In genomic region chr17:7318121-7318860, GRCh38 we compare ENCODE assay signal across 21 cellular contexts. TPM values are rescaled to one million over a fixed set of nuclear protein-coding genes. Genes with fewer than 3 reads are reported as not detected.
DNase-seq lines count a peak whose midpoint lies in the region; ATAC-seq, FAIRE-seq and TF ChIP-seq lines count a peak whose summit lies in the region.
"Had no signal": no experiment of that assay in that cellular context is flagged by ENCODE, and none has a peak within 500 bp of the region (broad histone marks: within the 10 kb centered on the region; RNA-seq: fewer than 3 reads in every experiment).

No MANE protein-coding gene starts in this region.

- H3K4me1 Mint-ChIP-seq in T-helper 1 cell treated with Interleukin-12 subunit alpha and Interleukin-12 subunit beta and Interleukin-4 antibody, amounts not matched to agents 30 μg/mL and 1 μg/mL, for 36 hours (ENCODE audit: low read depth) = peaks cover 17% of the 10 kb centered on the region
- peaks cover 11 to 34% (median 19%) of the 10 kb centered on the region in 4 donors for H3K4me1 Mint-ChIP-seq in CD4-positive, alpha-beta memory T cell
- H3K4me1 Mint-ChIP-seq in astrocyte (ENCODE audit: low read depth, unreplicated experiment) = peaks cover 14% of the 10 kb centered on the region

- H3K27me3 Mint-ChIP-seq in T-helper 1 cell treated with Interleukin-12 subunit alpha and Interleukin-12 subunit beta and Interleukin-4 antibody, amounts not matched to agents 30 μg/mL and 1 μg/mL, for 36 hours (ENCODE audit: low read depth) = no peaks in the 10 kb centered on the region
- H3K27me3 Mint-ChIP-seq in CD4-positive, alpha-beta memory T cell = no peaks in the 10 kb centered on the region
- H3K27me3 Mint-ChIP-seq in astrocyte (ENCODE audit: low read depth, unreplicated experiment) = no peaks in the 10 kb centered on the region

- H3K9me3 ChIP-seq in CD4-positive, alpha-beta memory T cell (ENCODE audit: control insufficient read depth in 1 of 2, low read length in 2 of 2) = no peaks in the 10 kb centered on the region
- H3K9me3 ChIP-seq in astrocyte (ENCODE audit: insufficient read depth, low read depth, low read length) (no peaks in the 10 kb centered on the region), osteoblast (ENCODE audit: low read depth, low read length) (no peaks in the 10 kb centered on the region)
- H3K9me3 ChIP-seq: BLaER1 had no signal

- H3K9me3 Mint-ChIP-seq in T-helper 1 cell treated with Interleukin-12 subunit alpha and Interleukin-12 subunit beta and Interleukin-4 antibody, amounts not matched to agents 30 μg/mL and 1 μg/mL, for 36 hours = no peaks in the 10 kb centered on the region
- H3K9me3 Mint-ChIP-seq in CD4-positive, alpha-beta memory T cell = peaks cover 0 to 5% (median 0%) of the 10 kb centered on the region in 8 donors
- H3K9me3 Mint-ChIP-seq in astrocyte (ENCODE audit: unreplicated experiment) = no peaks in the 10 kb centered on the region

- peaks cover 39% of the 10 kb centered on the region for H3K36me3 Mint-ChIP-seq in T-helper 1 cell treated with Interleukin-12 subunit alpha and Interleukin-12 subunit beta and Interleukin-4 antibody, amounts not matched to agents 30 μg/mL and 1 μg/mL, for 36 hours (ENCODE audit: low read depth)
- H3K36me3 Mint-ChIP-seq in CD4-positive, alpha-beta memory T cell = peaks cover 29 to 61% of the 10 kb centered on the region in 2 donors
- peaks cover 18% of the 10 kb centered on the region for H3K36me3 Mint-ChIP-seq in astrocyte (ENCODE audit: low read depth, unreplicated experiment)

- peak overlapping the region; percentile 10 for H3K4me3 Mint-ChIP-seq in T-helper 1 cell treated with Interleukin-12 subunit alpha and Interleukin-12 subunit beta and Interleukin-4 antibody, amounts not matched to agents 30 μg/mL and 1 μg/mL, for 36 hours
- peak overlapping the region in 2 of 8 donors; percentile 30 to 32 for H3K4me3 Mint-ChIP-seq in CD4-positive, alpha-beta memory T cell
- H3K4me3 Mint-ChIP-seq in astrocyte (ENCODE audit: unreplicated experiment) = peak overlapping the region; percentile 45

- H3K4me1 ChIP-seq in CD4-positive, alpha-beta memory T cell (ENCODE audit: insufficient read depth, low read length) = peaks cover 24% of the 10 kb centered on the region
- H3K4me1 ChIP-seq in astrocyte (ENCODE audit: insufficient read depth, low read length) (peaks cover 20% of the 10 kb centered on the region), osteoblast (ENCODE audit: insufficient read depth, low read length) (peaks cover 18% of the 10 kb centered on the region)

- peaks cover 11% of the 10 kb centered on the region for H3K79me2 ChIP-seq in astrocyte (ENCODE audit: insufficient read depth, low read length)
- H3K79me2 ChIP-seq in osteoblast (ENCODE audit: insufficient read depth, low read length) = peaks cover 15% of the 10 kb centered on the region

- DNase-seq in T-helper 1 cell (no peak), astrocyte (ENCODE audit: low read depth) (no peak), osteoblast (ENCODE audit: insufficient read length, low spot score, missing footprints) (peak; percentile 76), germinal center (ENCODE audit: low spot score) (no peak), brain microvascular endothelial cell (no peak)
- DNase-seq in CD4-positive, alpha-beta memory T cell = no peak
- DNase-seq: 8988T; COR-L47; DMS153; EL; NCI-H146; NCI-H2081 treated with DMSO at 0.1 percent for 48 hours; NCI-H345; NCI-H526 treated with DMSO at 0.1 percent for 48 hours; NK-92 treated with Interleukin-12 subunit alpha and Interleukin-12 subunit beta, amount 100 ng/mL, for 24 hours; OCI-M1 had no signal

- no peak overlapping the region for H3K4me3 ChIP-seq in CD4-positive, alpha-beta memory T cell (ENCODE audit: low read length in 2 of 2)
- H3K4me3 ChIP-seq in astrocyte (ENCODE audit: insufficient read depth, low read depth, low read length) (no peak overlapping the region), osteoblast (ENCODE audit: insufficient read depth, low read length) (no peak overlapping the region), brain microvascular endothelial cell (ENCODE audit: low read depth, low read length) (no peak overlapping the region)
- H3K4me3 ChIP-seq: BLaER1, K562 had no signal

- in situ Hi-C loops in brain microvascular endothelial cell (cut with HindIII; ENCODE audit: low pct_ligation_motif_present, low sequenced_read_pairs) = no loop called here

- intact Hi-C loops in CD4-positive, alpha-beta memory T cell (cut with micrococcal nuclease) = no loop called here

- CTCF ChIA-PET in CD4-positive, alpha-beta memory T cell (lab: Charles Lee; ENCODE audit: partially characterized antibody) = interaction anchor here (0.9 to 2.3 kb wide), 4 partner anchors 18 to 37 kb away, joined by 3 to 8 read pairs (median 5); partner anchors contain the start of genes ACAP1 and TMEM95

- H3K36me3 ChIP-seq in CD4-positive, alpha-beta memory T cell (ENCODE audit: insufficient read depth, low read length) = peaks cover 51% of the 10 kb centered on the region
- H3K36me3 ChIP-seq in astrocyte (ENCODE audit: insufficient read depth, low read length) (peaks cover 16% of the 10 kb centered on the region), osteoblast (ENCODE audit: insufficient read depth, low read length) (peaks cover 67% of the 10 kb centered on the region), brain microvascular endothelial cell (replicated peaks) (peaks cover 55% of the 10 kb centered on the region)

- H3K27ac ChIP-seq in CD4-positive, alpha-beta memory T cell (ENCODE audit: low read depth, low read length) = no peak overlapping the region
- H3K27ac ChIP-seq in astrocyte (ENCODE audit: low read depth, low read length) = no peak overlapping the region
- no peak overlapping the region for H3K27ac ChIP-seq in osteoblast (ENCODE audit: low read depth, low read length)
- H3K27ac ChIP-seq in brain microvascular endothelial cell = no peak overlapping the region
- H3K27ac ChIP-seq: BLaER1 had no signal

- ATAC-seq in HG03045 (IDR thresholded peaks at IDR 0.05; ENCODE audit: unreplicated experiment) = no peak
- ATAC-seq: K562 had no signal

- no peak overlapping the region for H3K9ac ChIP-seq in astrocyte (ENCODE audit: low read length)

- H3K4me2 ChIP-seq in astrocyte (ENCODE audit: low read length) (no peak overlapping the region), osteoblast (ENCODE audit: insufficient read depth, low read length) (no peak overlapping the region)
- H3K4me2 ChIP-seq: BLaER1 had no signal

- no peak overlapping the region for H3K27ac Mint-ChIP-seq in T-helper 1 cell treated with Interleukin-12 subunit alpha and Interleukin-12 subunit beta and Interleukin-4 antibody, amounts not matched to agents 30 μg/mL and 1 μg/mL, for 36 hours
- peak overlapping the region in 4 of 7 donors; percentile 22 to 93 (median 61) for H3K27ac Mint-ChIP-seq in CD4-positive, alpha-beta memory T cell
- H3K27ac Mint-ChIP-seq in astrocyte (ENCODE audit: unreplicated experiment) = no peak overlapping the region

- TF ChIP-seq CTCF in astrocyte (IDR thresholded peaks at IDR 0.05; ENCODE audit: insufficient read depth, low read depth, low read length) (no peak), osteoblast (IDR thresholded peaks at IDR 0.05; ENCODE audit: extremely low read depth, low read depth, low read length) (no peak), brain microvascular endothelial cell (IDR thresholded peaks at IDR 0.05; ENCODE audit: low read depth, low read length, missing control alignments) (no peak)

- H4K20me1 ChIP-seq in astrocyte (ENCODE audit: insufficient read depth, low read length) = peaks cover 16% of the 10 kb centered on the region
- H4K20me1 ChIP-seq in osteoblast (ENCODE audit: insufficient read depth, low read length) = peaks cover 14% of the 10 kb centered on the region

- no peak for FAIRE-seq in astrocyte (lab: Jason Lieb, UNC)
- FAIRE-seq: GM19239, K562 had no signal

- no peaks in the 10 kb centered on the region for H3K27me3 ChIP-seq in CD4-positive, alpha-beta memory T cell (ENCODE audit: insufficient read depth, low read length)
- H3K27me3 ChIP-seq in astrocyte (ENCODE audit: insufficient read depth, low read length) (no peaks in the 10 kb centered on the region), osteoblast (ENCODE audit: insufficient read depth, low read length) (no peaks in the 10 kb centered on the region), brain microvascular endothelial cell (replicated peaks) (no peaks in the 10 kb centered on the region)
- H3K27me3 ChIP-seq: BLaER1 had no signal

- H2AFZ ChIP-seq in astrocyte (ENCODE audit: low read depth, low read length) (no peak overlapping the region), osteoblast (ENCODE audit: low read length) (no peak overlapping the region)

- POLR2A ChIA-PET in CD4-positive, alpha-beta memory T cell (lab: Charles Lee; ENCODE audit: partially characterized antibody) = interaction anchor here (1.0 to 7.1 kb wide), 5 partner anchors 9 to 119 kb away, joined by 3 to 71 read pairs (median 4); partner anchors contain the start of genes ACAP1 and NEURL4

RNA-seq across cellular contexts. Expression of gene GPS2, which starts 3.1 kb away (rescaled TPM):
- total RNA-seq in CD4-positive, alpha-beta memory T cell = 100 to 1,000 TPM; 127 to 132 TPM
- 100 to 1,000 TPM; 101 to 120 TPM for polyA plus RNA-seq in CD4-positive, alpha-beta memory T cell
- total RNA-seq in astrocyte (41.7 and 49.8 TPM in 2 replicates), osteoblast (46.9 and 48.1 TPM in 2 replicates)

RNA-seq across cellular contexts. Expression of gene NEURL4, which starts 10.8 kb away (rescaled TPM):
- 10 to 100 TPM; 73.8 to 81.6 TPM for total RNA-seq in CD4-positive, alpha-beta memory T cell
- polyA plus RNA-seq in CD4-positive, alpha-beta memory T cell = 1 to 10 TPM in 1 of 2 donors, under 1 TPM in 1; 0.97 to 2.4 TPM
- total RNA-seq in astrocyte (32.5 and 32.6 TPM in 2 replicates), osteoblast (14.7 and 18.8 TPM in 2 replicates)

RNA-seq across cellular contexts. Expression of gene EIF5A, which starts 10.9 kb away (rescaled TPM):
- total RNA-seq in CD4-positive, alpha-beta memory T cell = 100 to 1,000 TPM; 240 to 244 TPM
- polyA plus RNA-seq in CD4-positive, alpha-beta memory T cell = 100 to 1,000 TPM; 230 to 850 TPM
- total RNA-seq in astrocyte (841 and 915 TPM in 2 replicates), osteoblast (436 and 491 TPM in 2 replicates)

RNA-seq across cellular contexts. Expression of gene ACAP1, which starts 18.0 kb away (rescaled TPM):
- 100 to 1,000 TPM; 507 to 516 TPM for total RNA-seq in CD4-positive, alpha-beta memory T cell
- 100 to 1,000 TPM; 261 to 264 TPM for polyA plus RNA-seq in CD4-positive, alpha-beta memory T cell
- total RNA-seq in astrocyte (14.4 and 16.0 TPM in 2 replicates), osteoblast (0.59 TPM in 1 of 2 replicates, not detected in the other)

RNA-seq across cellular contexts. Expression of gene YBX2, which starts 23.9 kb away (rescaled TPM):
- total RNA-seq in CD4-positive, alpha-beta memory T cell = under 1 TPM; 0.26 to 0.39 TPM
- not detected for polyA plus RNA-seq in CD4-positive, alpha-beta memory T cell
- 0.24 and 0.86 TPM in 2 replicates for total RNA-seq in astrocyte
- under 0.01 TPM in 1 of 2 replicates, not detected in the other for total RNA-seq in osteoblast

Comparison
In these comparisons a context has a peak if more than half of its experiments do, and no peak if none do; other contexts are left out.
1. H3K27ac Mint-ChIP-seq: peak in CD4-positive, alpha-beta memory T cell (4 of 7); none in T-helper 1 cell treated with Interleukin-12 subunit alpha and Interleukin-12 subunit beta and Interleukin-4 antibody, amounts not matched to agents 30 μg/mL and 1 μg/mL, for 36 hours (single experiment) and astrocyte (single experiment).